Comparison of ENCODE assay signal across 9 cellular contexts in the genomic region with DNA sequence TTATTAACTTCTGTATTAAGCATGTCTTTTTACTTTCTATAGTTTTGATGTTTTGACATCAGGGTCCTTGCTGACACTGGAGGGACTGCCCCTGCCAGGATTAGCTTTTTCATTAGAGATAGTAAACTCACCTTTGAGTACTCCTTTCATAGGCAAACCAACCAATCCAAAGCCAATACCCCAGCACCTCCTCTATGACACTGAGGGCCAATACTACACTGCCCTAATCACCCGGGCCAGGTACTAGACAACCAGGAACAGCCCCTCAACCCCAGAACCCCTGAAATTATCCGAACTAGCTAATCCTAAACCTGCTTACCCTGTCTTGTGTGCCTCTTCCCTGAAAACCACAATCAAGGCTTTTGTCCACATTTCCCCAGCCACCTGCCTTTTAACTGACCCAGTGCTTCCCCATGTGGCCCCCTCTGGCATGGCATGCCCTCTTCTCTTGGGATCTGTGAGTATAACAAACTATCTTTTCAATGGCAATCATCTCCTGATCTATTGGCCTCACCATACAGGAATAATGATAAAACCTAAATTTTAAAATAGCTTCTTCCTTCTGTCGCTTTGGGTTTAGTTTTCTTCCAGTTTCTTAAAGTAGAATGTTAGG. TPM values are rescaled to one million over a fixed set of nuclear protein-coding genes. Genes with fewer than 3 reads are reported as not detected.
DNase-seq lines count a peak whose midpoint lies in the region; ATAC-seq and TF ChIP-seq lines count a peak whose summit lies in the region.
"Had no signal": no experiment of that assay in that cellular context is flagged by ENCODE, and none has a peak within 500 bp of the region (broad histone marks: within the 10 kb centered on the region; RNA-seq: fewer than 3 reads in every experiment).

No MANE protein-coding gene starts in this region.

- no peak overlapping the region for H3K56ac ChIP-seq in H9 (ENCODE audit: insufficient read length, low read depth, low read length)

- H2BK5ac ChIP-seq in H9 (ENCODE audit: insufficient read length, low read length): no peak overlapping the region

- H4K8ac ChIP-seq in H9 (replicated peaks; ENCODE audit: insufficient read length, low read depth, low read length): no peak overlapping the region

- H3K14ac ChIP-seq in H9 (ENCODE audit: insufficient read depth, low read length): no peak overlapping the region; the same call in 1 of the 2 replicates

- no peak overlapping the region for H4K91ac ChIP-seq in H9 (ENCODE audit: insufficient read length, low read depth, low read length)

- no peak overlapping the region for H3K27ac ChIP-seq in CD4-positive, CD25-positive, alpha-beta regulatory T cell (ENCODE audit: insufficient read depth, low read length, poor library complexity, severe bottlenecking)
- H3K27ac ChIP-seq in H9 (ENCODE audit: insufficient read length, low read depth, low read length) (no peak overlapping the region), colonic mucosa (no peak overlapping the region)

- peaks cover 10% of the 10 kb centered on the region for H3K36me3 ChIP-seq in CD4-positive, CD25-positive, alpha-beta regulatory T cell (ENCODE audit: control insufficient read depth, insufficient read depth, low read length)
- no peaks in the 10 kb centered on the region for H3K36me3 ChIP-seq in colonic mucosa

- no peak overlapping the region for H3K18ac ChIP-seq in H9 (ENCODE audit: insufficient read length, low read depth, low read length)

- H3K79me2 ChIP-seq in H9 (ENCODE audit: insufficient read depth, low read length): no peaks in the 10 kb centered on the region; the same call in 1 of the 2 replicates

- no peaks in the 10 kb centered on the region for H4K20me1 ChIP-seq in H9 (ENCODE audit: control insufficient read depth, insufficient read depth, insufficient read length)

- WGBS in H9 (ENCODE audit: extremely low coverage, insufficient read length, low lambda C conversion rate): no CpG with 5 or more reads among the region's 3 CpGs

- H4K5ac ChIP-seq in H9 (ENCODE audit: insufficient read length, low read depth, low read length): no peak overlapping the region

- no peak for ATAC-seq in CD4-positive, CD25-positive, alpha-beta regulatory T cell (ENCODE audit: low read depth in 2 of 2)
- no peak for ATAC-seq in activated T-helper 17 cell treated with anti-CD3 and anti-CD28 coated beads, Interleukin-2, amount 50 U/mL, for 72 hours (replicated peaks)
- no peak for ATAC-seq in HG03378 (IDR thresholded peaks at IDR 0.05; ENCODE audit: unreplicated experiment)
- no peak for ATAC-seq in HG02623 (IDR thresholded peaks at IDR 0.05; ENCODE audit: unreplicated experiment)

- H3K27ac Mint-ChIP-seq in CD4-positive, CD25-positive, alpha-beta regulatory T cell: peak overlapping the region in 2 of 3 donors; percentile 2 to 85
- H3K27ac Mint-ChIP-seq in H9: peak overlapping the region; percentile 21 to 69 (median 48); a peak in 6 of 7 replicates
- no peak overlapping the region for H3K27ac Mint-ChIP-seq in activated T-helper 17 cell treated with anti-CD3 and anti-CD28 coated beads, Interleukin-2, amount 50 U/mL, for 72 hours
- no peak overlapping the region for H3K27ac Mint-ChIP-seq in activated CD4-positive, alpha-beta T cell treated with anti-CD3 and anti-CD28 coated beads, Interleukin-2, amount 10 ng/mL, durations not matched to agents 24 days and 14 days

- H3K36me3 Mint-ChIP-seq in CD4-positive, CD25-positive, alpha-beta regulatory T cell: peaks cover 34% of the 10 kb centered on the region
- H3K36me3 Mint-ChIP-seq in H9 (ENCODE audit: insufficient read depth in 1 of 3, low read depth in 3 of 3): peaks cover 12 to 36% (median 25%) of the 10 kb centered on the region in 3 experiments
- peaks cover 78% of the 10 kb centered on the region for H3K36me3 Mint-ChIP-seq in activated T-helper 17 cell treated with anti-CD3 and anti-CD28 coated beads, Interleukin-2, amount 50 U/mL, for 72 hours (ENCODE audit: low read depth)
- H3K36me3 Mint-ChIP-seq in activated CD4-positive, alpha-beta T cell treated with anti-CD3 and anti-CD28 coated beads, Interleukin-2, amount 10 ng/mL, durations not matched to agents 24 days and 14 days (ENCODE audit: low read depth): peaks cover 37% of the 10 kb centered on the region

- H3K23me2 ChIP-seq in H9 (ENCODE audit: insufficient read length, low read depth, low read length, poor library complexity, severe bottlenecking): no peaks in the 10 kb centered on the region

- H3K23ac ChIP-seq in H9 (ENCODE audit: insufficient read length, low read depth, low read length): no peak overlapping the region

- H3T11ph ChIP-seq in H9 (ENCODE audit: low read length): no peak overlapping the region

- peaks cover 21 to 47% (median 42%) of the 10 kb centered on the region in 4 donors for H3K4me1 Mint-ChIP-seq in CD4-positive, CD25-positive, alpha-beta regulatory T cell
- H3K4me1 Mint-ChIP-seq in H9: peaks cover 5 to 10% of the 10 kb centered on the region in 2 experiments
- peaks cover 27% of the 10 kb centered on the region for H3K4me1 Mint-ChIP-seq in activated T-helper 17 cell treated with anti-CD3 and anti-CD28 coated beads, Interleukin-2, amount 50 U/mL, for 72 hours
- peaks cover 16% of the 10 kb centered on the region for H3K4me1 Mint-ChIP-seq in activated CD4-positive, alpha-beta T cell treated with anti-CD3 and anti-CD28 coated beads, Interleukin-2, amount 10 ng/mL, durations not matched to agents 24 days and 14 days

- H3K9ac ChIP-seq in H9 (ENCODE audit: extremely low read depth, insufficient read length, low read length): no peak overlapping the region
- no peak overlapping the region for H3K9ac ChIP-seq in colonic mucosa (ENCODE audit: low read depth in 2 of 2, low read length in 2 of 2)

- no peak overlapping the region for H3K4ac ChIP-seq in H9 (ENCODE audit: low read depth, low read length)

- no peak overlapping the region for H3K4me3 Mint-ChIP-seq in CD4-positive, CD25-positive, alpha-beta regulatory T cell
- no peak overlapping the region for H3K4me3 Mint-ChIP-seq in H9
- peak overlapping the region; percentile 9 for H3K4me3 Mint-ChIP-seq in activated T-helper 17 cell treated with anti-CD3 and anti-CD28 coated beads, Interleukin-2, amount 50 U/mL, for 72 hours
- H3K4me3 Mint-ChIP-seq in activated CD4-positive, alpha-beta T cell treated with anti-CD3 and anti-CD28 coated beads, Interleukin-2, amount 10 ng/mL, durations not matched to agents 24 days and 14 days: no peak overlapping the region

- TF ChIP-seq CTCF in H9 (conservative IDR thresholded peaks at IDR 0.05) (peak; percentile 79), colonic mucosa (IDR thresholded peaks at IDR 0.05) (no peak)

- H2BK12ac ChIP-seq in H9 (ENCODE audit: insufficient read length, low read depth, low read length): no peak overlapping the region

- H3K4me1 ChIP-seq in CD4-positive, CD25-positive, alpha-beta regulatory T cell (ENCODE audit: control insufficient read depth, insufficient read depth, low read length, poor library complexity, severe bottlenecking): peaks cover 3% of the 10 kb centered on the region
- H3K4me1 ChIP-seq in H9 (ENCODE audit: insufficient read depth, low read length) (no peaks in the 10 kb centered on the region; the same call in 1 of the 2 replicates), colonic mucosa (no peaks in the 10 kb centered on the region)

- intact Hi-C loops in activated CD4-positive, alpha-beta T cell treated with anti-CD3 and anti-CD28 coated beads, Interleukin-2, amount 10 ng/mL, durations not matched to agents 24 days and 14 days (cut with micrococcal nuclease): no loop called here
- intact Hi-C loops in colonic mucosa (cut with DNase I): no loop called here

- H2BK15ac ChIP-seq in H9 (ENCODE audit: low read depth, low read length): no peak overlapping the region

- no peak overlapping the region for H2BK20ac ChIP-seq in H9 (ENCODE audit: low read depth, low read length, poor library complexity, severe bottlenecking)

- no peaks in the 10 kb centered on the region for H3K27me3 ChIP-seq in CD4-positive, CD25-positive, alpha-beta regulatory T cell (ENCODE audit: control insufficient read depth, insufficient read depth, low read length)
- H3K27me3 ChIP-seq in H9 (ENCODE audit: insufficient read depth, low read length) (no peaks in the 10 kb centered on the region), colonic mucosa (no peaks in the 10 kb centered on the region)

- H3K4me3 ChIP-seq in CD4-positive, CD25-positive, alpha-beta regulatory T cell (ENCODE audit: low read depth, low read length): no peak overlapping the region
- H3K4me3 ChIP-seq in colonic mucosa: no peak overlapping the region

- no peaks in the 10 kb centered on the region for H3K79me1 ChIP-seq in H9 (ENCODE audit: insufficient read depth, low read depth, low read length, poor library complexity, severe bottlenecking)

- no peak for DNase-seq in CD4-positive, CD25-positive, alpha-beta regulatory T cell
- DNase-seq in H9 (peak; percentile 64), medulla oblongata (ENCODE audit: extremely low spot score) (peak; percentile 66), colonic mucosa (no peak)
- no peak for DNase-seq in activated CD4-positive, alpha-beta T cell treated with anti-CD3 and anti-CD28 coated beads, Interleukin-2, amount 10 ng/mL, durations not matched to agents 24 days and 14 days
- DNase-seq: cortex of kidney had no signal

- peaks cover 0 to 1% (median 0%) of the 10 kb centered on the region in 7 donors for H3K9me3 Mint-ChIP-seq in CD4-positive, CD25-positive, alpha-beta regulatory T cell
- peaks cover 5 to 9% of the 10 kb centered on the region in 2 experiments for H3K9me3 Mint-ChIP-seq in H9
- H3K9me3 Mint-ChIP-seq in activated T-helper 17 cell treated with anti-CD3 and anti-CD28 coated beads, Interleukin-2, amount 50 U/mL, for 72 hours: no peaks in the 10 kb centered on the region
- H3K9me3 Mint-ChIP-seq in activated CD4-positive, alpha-beta T cell treated with anti-CD3 and anti-CD28 coated beads, Interleukin-2, amount 10 ng/mL, durations not matched to agents 24 days and 14 days: peaks cover 10% of the 10 kb centered on the region

- H3K4me2 ChIP-seq in H9 (ENCODE audit: insufficient read depth, insufficient read length, low read length): no peak overlapping the region

- H2AFZ ChIP-seq in H9 (ENCODE audit: low read length): no peak overlapping the region

- no peaks in the 10 kb centered on the region for H3K9me3 ChIP-seq in CD4-positive, CD25-positive, alpha-beta regulatory T cell (ENCODE audit: control insufficient read depth in 2 of 2, low read length in 2 of 2)
- H3K9me3 ChIP-seq in H9 (ENCODE audit: control insufficient read depth, low read depth, low read length): no peaks in the 10 kb centered on the region
- H3K9me3 ChIP-seq in colonic mucosa: no peaks in the 10 kb centered on the region

- no peak overlapping the region for H2AK5ac ChIP-seq in H9 (ENCODE audit: insufficient read length, low read length)

- no peaks in the 10 kb centered on the region for H3K27me3 Mint-ChIP-seq in CD4-positive, CD25-positive, alpha-beta regulatory T cell
- no peaks in the 10 kb centered on the region for H3K27me3 Mint-ChIP-seq in H9 (ENCODE audit: low read depth)
- no peaks in the 10 kb centered on the region for H3K27me3 Mint-ChIP-seq in activated T-helper 17 cell treated with anti-CD3 and anti-CD28 coated beads, Interleukin-2, amount 50 U/mL, for 72 hours
- H3K27me3 Mint-ChIP-seq in activated CD4-positive, alpha-beta T cell treated with anti-CD3 and anti-CD28 coated beads, Interleukin-2, amount 10 ng/mL, durations not matched to agents 24 days and 14 days: no peaks in the 10 kb centered on the region

- no peak overlapping the region for H2BK120ac ChIP-seq in H9 (ENCODE audit: low read depth, low read length, poor library complexity, severe bottlenecking)

RNA-seq across cellular contexts. Expression of a gene that starts 31.2 kb away (rescaled TPM):
- total RNA-seq in CD4-positive, CD25-positive, alpha-beta regulatory T cell: 79.0 TPM
- 100 to 1,000 TPM; 108 to 124 (median 120) TPM for polyA plus RNA-seq in CD4-positive, CD25-positive, alpha-beta regulatory T cell
- total RNA-seq in H9 (2021): 72.8 and 74.4 TPM in 2 replicates
- 100 to 1,000 TPM in 1 of 2 donors, 10 to 100 TPM in 1; 78.6 to 113 TPM for total RNA-seq in activated T-helper 17 cell treated with anti-CD3 and anti-CD28 coated beads, Interleukin-2, amount 50 U/mL, for 72 hours
- 74.3 and 79.5 TPM in 2 replicates for total RNA-seq in activated CD4-positive, alpha-beta T cell treated with anti-CD3 and anti-CD28 coated beads, Interleukin-2, amount 10 ng/mL, durations not matched to agents 24 days and 14 days
- total RNA-seq in colonic mucosa: 100 to 1,000 TPM; 160 to 198 TPM

RNA-seq across cellular contexts. Expression of a gene that starts 58.0 kb away (rescaled TPM):
- 25.7 TPM for total RNA-seq in CD4-positive, CD25-positive, alpha-beta regulatory T cell
- 10 to 100 TPM; 53.6 to 70.8 (median 66.4) TPM for polyA plus RNA-seq in CD4-positive, CD25-positive, alpha-beta regulatory T cell
- total RNA-seq in H9 (2021) (35.7 and 36.4 TPM in 2 replicates), colonic mucosa (10 to 100 TPM; 44.4 to 49.8 TPM)
- 10 to 100 TPM; 28.1 to 39.6 TPM for total RNA-seq in activated T-helper 17 cell treated with anti-CD3 and anti-CD28 coated beads, Interleukin-2, amount 50 U/mL, for 72 hours
- 67.2 and 69.0 TPM in 2 replicates for total RNA-seq in activated CD4-positive, alpha-beta T cell treated with anti-CD3 and anti-CD28 coated beads, Interleukin-2, amount 10 ng/mL, durations not matched to agents 24 days and 14 days

Comparison
In these comparisons a context has a peak if more than half of its experiments do, and no peak if none do; other contexts are left out.
1. DNase-seq: peak in H9 (single experiment) and medulla oblongata (single experiment); none in CD4-positive, CD25-positive, alpha-beta regulatory T cell (0 of 3), activated CD4-positive, alpha-beta T cell treated with anti-CD3 and anti-CD28 coated beads, Interleukin-2, amount 10 ng/mL, durations not matched to agents 24 days and 14 days (single experiment) and colonic mucosa (single experiment).
2. H3K27ac Mint-ChIP-seq: peak in CD4-positive, CD25-positive, alpha-beta regulatory T cell (2 of 3) and H9 (3 of 3); none in activated T-helper 17 cell treated with anti-CD3 and anti-CD28 coated beads, Interleukin-2, amount 50 U/mL, for 72 hours (single experiment) and activated CD4-positive, alpha-beta T cell treated with anti-CD3 and anti-CD28 coated beads, Interleukin-2, amount 10 ng/mL, durations not matched to agents 24 days and 14 days (single experiment).